1 cellular context compared by ENCODE assay signal in genomic region chr17:76527430-76528111, GRCh38.
TF ChIP-seq lines count a peak whose summit lies in the region.

No MANE protein-coding gene starts in this region.

TF ChIP-seq in HepG2, 621 proteins besides CTCF, POLR2A, EP300 and RAD21 (continued from another document and continues in another):
- TF ChIP-seq ZNF318 (CRISPR knock-in tag; IDR thresholded peaks at IDR 0.05) (0 out of 2 replicates have a peak, but pooled peaks have one; percentile 58), FOXA3 (CRISPR knock-in tag; IDR thresholded peaks at IDR 0.05) (0 out of 2 replicates have a peak, but pooled peaks have one; percentile 16), AKAP8 (CRISPR knock-in tag; IDR thresholded peaks at IDR 0.05) (peak; percentile 92; the same call in 1 of the 2 replicates), AHR (CRISPR knock-in tag; IDR thresholded peaks at IDR 0.05) (0 out of 2 replicates have a peak, but pooled peaks have one; percentile 52), ZNF883 (CRISPR knock-in tag; IDR thresholded peaks at IDR 0.05; ENCODE audit: not compliant biosample characterization) (peak; percentile 14), ZNF619 (CRISPR knock-in tag; IDR thresholded peaks at IDR 0.05) (no peak), ZNF274 (CRISPR knock-in tag; IDR thresholded peaks at IDR 0.05) (peak; percentile 57; the same call in 1 of the 2 replicates), ATF1 (CRISPR knock-in tag; IDR thresholded peaks at IDR 0.05) (no peak), FOXP4 (CRISPR knock-in tag; IDR thresholded peaks at IDR 0.05) (peak; percentile 13; the same call in 1 of the 2 replicates), TEAD3 (CRISPR knock-in tag; optimal IDR thresholded peaks at IDR 0.05; ENCODE audit: borderline replicate concordance) (peak; percentile 53), AGO2 (optimal IDR thresholded peaks at IDR 0.05; ENCODE audit: low read depth, low read length) (peak; percentile 72), ONECUT2 (CRISPR knock-in tag; IDR thresholded peaks at IDR 0.05) (no peak), ZNF792 (CRISPR knock-in tag; IDR thresholded peaks at IDR 0.05) (peak; percentile 79), ZNF713 (CRISPR knock-in tag; IDR thresholded peaks at IDR 0.05) (0 out of 2 replicates have a peak, but pooled peaks have one; percentile 46), ETV5 (CRISPR knock-in tag; IDR thresholded peaks at IDR 0.05; ENCODE audit: borderline replicate concordance) (peak; percentile 51; the same call in 1 of the 2 replicates), FOXC1 (CRISPR knock-in tag; IDR thresholded peaks at IDR 0.05; ENCODE audit: borderline replicate concordance) (no peak), BCL3 (CRISPR knock-in tag; IDR thresholded peaks at IDR 0.05) (peak; percentile 63; the same call in 1 of the 2 replicates), ZNF816 (CRISPR knock-in tag; IDR thresholded peaks at IDR 0.05; ENCODE audit: borderline replicate concordance) (no peak), KLF9 (CRISPR knock-in tag; IDR thresholded peaks at IDR 0.05; ENCODE audit: low read depth) (no peak), ZNF232 (CRISPR knock-in tag; IDR thresholded peaks at IDR 0.05; ENCODE audit: borderline replicate concordance) (no peak), HNRNPLL (IDR thresholded peaks at IDR 0.05; ENCODE audit: low read depth, low read length, poor library complexity, severe bottlenecking) (peak; percentile 28), MAX (IDR thresholded peaks at IDR 0.05) (peak; percentile 81), DPF2 (CRISPR knock-in tag; IDR thresholded peaks at IDR 0.05; ENCODE audit: borderline replicate concordance, low read depth) (0 out of 2 replicates have a peak, but pooled peaks have one; percentile 27), ZNF225 (CRISPR knock-in tag; IDR thresholded peaks at IDR 0.05) (peak; percentile 70; the same call in 1 of the 2 replicates), THAP11 (CRISPR knock-in tag; IDR thresholded peaks at IDR 0.05) (no peak), IKZF5 (CRISPR knock-in tag; IDR thresholded peaks at IDR 0.05) (peak; percentile 48), EHMT2 (IDR thresholded peaks at IDR 0.05; ENCODE audit: borderline replicate concordance, low read depth, low read length) (no peak), ZNF263 (CRISPR knock-in tag; IDR thresholded peaks at IDR 0.05) (peak; percentile 55; the same call in 1 of the 2 replicates), HDAC1 (CRISPR knock-in tag; IDR thresholded peaks at IDR 0.05) (peak; percentile 40; the same call in 1 of the 2 replicates), ZFP91 (CRISPR knock-in tag; IDR thresholded peaks at IDR 0.05; ENCODE audit: borderline replicate concordance) (peak; percentile 58; the same call in 1 of the 2 replicates), BHLHE40 (IDR thresholded peaks at IDR 0.05; ENCODE audit: low read length) (peak; percentile 55; the same call in 1 of the 2 replicates), ZNF124 (CRISPR knock-in tag; IDR thresholded peaks at IDR 0.05) (peak; percentile 29; the same call in 1 of the 2 replicates), ZNF644 (CRISPR knock-in tag; IDR thresholded peaks at IDR 0.05; ENCODE audit: low read depth) (no peak), ZNF83 (CRISPR knock-in tag; IDR thresholded peaks at IDR 0.05; ENCODE audit: borderline replicate concordance) (no peak; the same call in 1 of the 2 replicates), ZNF329 (CRISPR knock-in tag; IDR thresholded peaks at IDR 0.05; ENCODE audit: low read depth) (peak; percentile 48; the same call in 1 of the 2 replicates), SMC3 (IDR thresholded peaks at IDR 0.05; ENCODE audit: low read length) (no peak)
- TF ChIP-seq, protein P1, sequence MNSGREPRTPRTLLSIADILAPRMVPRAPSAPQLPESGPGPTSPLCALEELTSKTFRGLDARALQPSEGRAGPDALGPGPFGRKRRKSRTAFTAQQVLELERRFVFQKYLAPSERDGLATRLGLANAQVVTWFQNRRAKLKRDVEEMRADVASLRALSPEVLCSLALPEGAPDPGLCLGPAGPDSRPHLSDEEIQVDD (CRISPR knock-in tag; IDR thresholded peaks at IDR 0.05; ENCODE audit: borderline replicate concordance): 0 out of 2 replicates have a peak, but pooled peaks have one; percentile 45
- TF ChIP-seq, protein P2, sequence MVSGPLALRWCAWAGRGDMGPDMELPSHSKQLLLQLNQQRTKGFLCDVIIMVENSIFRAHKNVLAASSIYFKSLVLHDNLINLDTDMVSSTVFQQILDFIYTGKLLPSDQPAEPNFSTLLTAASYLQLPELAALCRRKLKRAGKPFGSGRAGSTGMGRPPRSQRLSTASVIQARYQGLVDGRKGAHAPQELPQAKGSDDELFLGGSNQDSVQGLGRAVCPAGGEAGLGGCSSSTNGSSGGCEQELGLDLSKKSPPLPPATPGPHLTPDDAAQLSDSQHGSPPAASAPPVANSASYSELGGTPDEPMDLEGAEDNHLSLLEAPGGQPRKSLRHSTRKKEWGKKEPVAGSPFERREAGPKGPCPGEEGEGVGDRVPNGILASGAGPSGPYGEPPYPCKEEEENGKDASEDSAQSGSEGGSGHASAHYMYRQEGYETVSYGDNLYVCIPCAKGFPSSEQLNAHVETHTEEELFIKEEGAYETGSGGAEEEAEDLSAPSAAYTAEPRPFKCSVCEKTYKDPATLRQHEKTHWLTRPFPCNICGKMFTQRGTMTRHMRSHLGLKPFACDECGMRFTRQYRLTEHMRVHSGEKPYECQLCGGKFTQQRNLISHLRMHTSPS (CRISPR knock-in tag; IDR thresholded peaks at IDR 0.05; ENCODE audit: low read depth): peak; percentile 28; the same call in 1 of the 2 replicates
- TF ChIP-seq, protein P3, sequence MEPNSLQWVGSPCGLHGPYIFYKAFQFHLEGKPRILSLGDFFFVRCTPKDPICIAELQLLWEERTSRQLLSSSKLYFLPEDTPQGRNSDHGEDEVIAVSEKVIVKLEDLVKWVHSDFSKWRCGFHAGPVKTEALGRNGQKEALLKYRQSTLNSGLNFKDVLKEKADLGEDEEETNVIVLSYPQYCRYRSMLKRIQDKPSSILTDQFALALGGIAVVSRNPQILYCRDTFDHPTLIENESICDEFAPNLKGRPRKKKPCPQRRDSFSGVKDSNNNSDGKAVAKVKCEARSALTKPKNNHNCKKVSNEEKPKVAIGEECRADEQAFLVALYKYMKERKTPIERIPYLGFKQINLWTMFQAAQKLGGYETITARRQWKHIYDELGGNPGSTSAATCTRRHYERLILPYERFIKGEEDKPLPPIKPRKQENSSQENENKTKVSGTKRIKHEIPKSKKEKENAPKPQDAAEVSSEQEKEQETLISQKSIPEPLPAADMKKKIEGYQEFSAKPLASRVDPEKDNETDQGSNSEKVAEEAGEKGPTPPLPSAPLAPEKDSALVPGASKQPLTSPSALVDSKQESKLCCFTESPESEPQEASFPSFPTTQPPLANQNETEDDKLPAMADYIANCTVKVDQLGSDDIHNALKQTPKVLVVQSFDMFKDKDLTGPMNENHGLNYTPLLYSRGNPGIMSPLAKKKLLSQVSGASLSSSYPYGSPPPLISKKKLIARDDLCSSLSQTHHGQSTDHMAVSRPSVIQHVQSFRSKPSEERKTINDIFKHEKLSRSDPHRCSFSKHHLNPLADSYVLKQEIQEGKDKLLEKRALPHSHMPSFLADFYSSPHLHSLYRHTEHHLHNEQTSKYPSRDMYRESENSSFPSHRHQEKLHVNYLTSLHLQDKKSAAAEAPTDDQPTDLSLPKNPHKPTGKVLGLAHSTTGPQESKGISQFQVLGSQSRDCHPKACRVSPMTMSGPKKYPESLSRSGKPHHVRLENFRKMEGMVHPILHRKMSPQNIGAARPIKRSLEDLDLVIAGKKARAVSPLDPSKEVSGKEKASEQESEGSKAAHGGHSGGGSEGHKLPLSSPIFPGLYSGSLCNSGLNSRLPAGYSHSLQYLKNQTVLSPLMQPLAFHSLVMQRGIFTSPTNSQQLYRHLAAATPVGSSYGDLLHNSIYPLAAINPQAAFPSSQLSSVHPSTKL (CRISPR knock-in tag; IDR thresholded peaks at IDR 0.05): peak; percentile 21; the same call in 1 of the 2 replicates
